In genomic region chr11:18393581-18394299, GRCh38 we compare ENCODE assay signal across 8 cellular contexts. TPM values are rescaled to one million over a fixed set of nuclear protein-coding genes. Genes with fewer than 3 reads are reported as not detected.
DNase-seq lines count a peak whose midpoint lies in the region; TF ChIP-seq lines count a peak whose summit lies in the region.

No MANE protein-coding gene starts in this region.

- H3K4me3 ChIP-seq in fibroblast of the aortic adventitia (ENCODE audit: low read depth, low read length) = peak overlapping the region; percentile 54
- H3K4me3 ChIP-seq in skeletal muscle cell (ENCODE audit: low read depth, low read length) = peak overlapping the region; percentile 99

- TF ChIP-seq CTCF in VCaP (conservative IDR thresholded peaks at IDR 0.05) = no peak
- no peak for TF ChIP-seq CTCF in fibroblast of the aortic adventitia (IDR thresholded peaks at IDR 0.05; ENCODE audit: insufficient read depth, low read length)

- H3K27ac ChIP-seq in VCaP = peak overlapping the region; percentile 94

- DNase-seq in stimulated activated CD4-positive, alpha-beta T cell treated with anti-CD3 and anti-CD28 coated beads, Interleukin-12 subunit alpha, Interleukin-12 subunit beta, amount 100 ng/mL, for 48 hours (ENCODE audit: low read depth in 2 of 3, low spot score in 1 of 3) = peak in 2 of 3 donors; percentile 20 to 21
- DNase-seq in stimulated activated CD4-positive, alpha-beta T cell treated with anti-CD3 and anti-CD28 coated beads, Interleukin-12 subunit alpha, Interleukin-12 subunit beta, amount 100 ng/mL, for 4 hours = no peak
- DNase-seq in fibroblast of the aortic adventitia (ENCODE audit: low read depth) = no peak
- DNase-seq in skeletal muscle cell (ENCODE audit: low read depth) = no peak
- no peak for DNase-seq in retina
- no peak for DNase-seq in AML-193 (lab: John Stamatoyannopoulos, UW)
- no peak for DNase-seq in COR-L47 (lab: John Stamatoyannopoulos, UW)

RNA-seq across cellular contexts. Expression of gene LDHA, which starts 0.6 kb away (rescaled TPM):
- 404 and 1,021 TPM in 2 replicates for total RNA-seq in fibroblast of the aortic adventitia (ENCODE audit: low replicate concordance)

RNA-seq across cellular contexts. Expression of gene LDHC, which starts 18.4 kb away (rescaled TPM):
- total RNA-seq in fibroblast of the aortic adventitia (ENCODE audit: low replicate concordance) = 0.33 TPM in 1 of 2 replicates, not detected in the other

Comparison
In these comparisons a context has a peak if more than half of its experiments do, and no peak if none do; other contexts are left out.
1. DNase-seq: peak in stimulated activated CD4-positive, alpha-beta T cell treated with anti-CD3 and anti-CD28 coated beads, Interleukin-12 subunit alpha, Interleukin-12 subunit beta, amount 100 ng/mL, for 48 hours (2 of 3); none in stimulated activated CD4-positive, alpha-beta T cell treated with anti-CD3 and anti-CD28 coated beads, Interleukin-12 subunit alpha, Interleukin-12 subunit beta, amount 100 ng/mL, for 4 hours (single experiment), fibroblast of the aortic adventitia (single experiment), skeletal muscle cell (single experiment), retina (single experiment), AML-193 (0 of 2) and COR-L47 (single experiment).